27 cellular contexts compared by ENCODE assay signal in the genomic region with DNA sequence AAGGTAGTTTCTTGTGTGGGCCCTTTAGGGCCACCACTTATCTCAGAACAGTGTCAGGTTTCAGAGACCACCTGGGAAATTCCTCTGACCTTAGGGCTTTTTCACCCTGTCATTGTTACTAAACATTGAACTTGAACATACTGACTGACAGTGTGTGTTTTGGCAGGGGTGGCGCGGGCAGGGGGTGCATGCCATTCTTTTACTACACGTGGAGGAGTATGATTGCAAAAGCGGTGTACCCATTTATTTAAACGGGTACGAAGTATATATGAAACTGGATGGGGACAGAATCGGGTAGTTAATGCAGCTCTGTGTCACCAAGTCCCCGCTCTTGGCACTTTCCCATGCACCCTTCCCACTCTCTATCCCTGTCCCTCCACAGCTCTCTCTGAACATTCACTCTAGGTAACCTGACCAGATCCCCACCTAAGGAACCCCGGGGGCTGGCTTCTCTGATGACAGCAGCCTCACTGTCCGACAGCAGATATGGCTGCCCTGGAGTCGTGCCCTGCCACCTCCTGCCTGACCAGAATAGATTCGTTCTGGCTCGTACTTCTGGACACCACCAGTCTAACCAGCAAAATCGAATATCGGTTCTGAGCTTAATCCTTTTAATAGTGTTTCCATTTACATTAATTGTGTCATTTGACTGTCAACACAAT. TPM values are rescaled to one million over a fixed set of nuclear protein-coding genes. Genes with fewer than 3 reads are reported as not detected.
"Had no signal": no experiment of that assay in that cellular context is flagged by ENCODE, and none has a peak within 500 bp of the region (broad histone marks: within the 10 kb centered on the region; RNA-seq: fewer than 3 reads in every experiment).

No MANE protein-coding gene starts in this region.

- H3K4me3 Mint-ChIP-seq: activated B cell treated with CpG ODN at 0.5 μM for 24 hours; activated CD4-positive, alpha-beta T cell treated with anti-CD3 and anti-CD28 coated beads for 36 hours; activated CD8-positive, alpha-beta T cell treated with anti-CD3 and anti-CD28 coated beads, Interleukin-2, amount 10 ng/mL, durations not matched to agents 7 days and 5 days; activated naive CD4-positive, alpha-beta T cell treated with anti-CD3 and anti-CD28 coated beads for 36 hours; activated naive CD8-positive, alpha-beta T cell treated with anti-CD3 and anti-CD28 coated beads for 36 hours; immature natural killer cell; natural killer cell; neural progenitor cell had no signal

- H3K36me3 ChIP-seq: adrenal gland, cardiac muscle cell, lower lobe of right lung, neural progenitor cell, right atrium auricular region, transverse colon had no signal

- H3K27ac Mint-ChIP-seq: activated B cell treated with CpG ODN at 0.5 μM for 24 hours; activated CD4-positive, alpha-beta T cell treated with anti-CD3 and anti-CD28 coated beads for 36 hours; activated CD8-positive, alpha-beta T cell treated with anti-CD3 and anti-CD28 coated beads, Interleukin-2, amount 10 ng/mL, durations not matched to agents 7 days and 5 days; activated naive CD4-positive, alpha-beta T cell treated with anti-CD3 and anti-CD28 coated beads for 36 hours; activated naive CD8-positive, alpha-beta T cell treated with anti-CD3 and anti-CD28 coated beads for 36 hours; natural killer cell; neural progenitor cell had no signal

- H3K27ac ChIP-seq: adrenal gland, body of pancreas, cardiac muscle cell, hepatocyte, lower lobe of right lung, neural progenitor cell, parathyroid adenoma had no signal

- H3K36me3 Mint-ChIP-seq: activated naive CD8-positive, alpha-beta T cell treated with anti-CD3 and anti-CD28 coated beads for 36 hours; immature natural killer cell; natural killer cell; neural progenitor cell had no signal

- DNase-seq: activated B cell treated with CpG ODN at 0.5 μM for 24 hours; activated CD4-positive, alpha-beta T cell treated with anti-CD3 and anti-CD28 coated beads for 36 hours; activated CD8-positive, alpha-beta T cell treated with anti-CD3 and anti-CD28 coated beads, Interleukin-2, amount 10 ng/mL, durations not matched to agents 7 days and 5 days; activated effector memory CD4-positive, alpha-beta T cell treated with Interleukin-2 at 50 U/mL for 16 hours; activated naive CD4-positive, alpha-beta T cell treated with anti-CD3 and anti-CD28 coated beads for 36 hours; activated naive CD8-positive, alpha-beta T cell treated with anti-CD3 and anti-CD28 coated beads for 36 hours; adrenal gland; aorta; dermis blood vessel endothelial cell; effector CD8-positive, alpha-beta T cell; immature natural killer cell; kidney; lower lobe of right lung; mesenchymal stem cell; natural killer cell; occipital lobe; stimulated activated CD4-positive, alpha-beta T cell treated with anti-CD3 and anti-CD28 coated beads, Interleukin-2, amount 100 ng/mL, for 48 hours; stimulated activated naive CD4-positive, alpha-beta T cell treated with Interleukin-2 at 50 U/mL for 16 hours; T-helper 2 cell; transverse colon had no signal

- H3K9me3 Mint-ChIP-seq: activated B cell treated with CpG ODN at 0.5 μM for 24 hours; activated naive CD4-positive, alpha-beta T cell treated with anti-CD3 and anti-CD28 coated beads for 36 hours; activated naive CD8-positive, alpha-beta T cell treated with anti-CD3 and anti-CD28 coated beads for 36 hours; immature natural killer cell; natural killer cell had no signal

- H3K4me1 ChIP-seq: lower lobe of right lung, parathyroid adenoma had no signal

- H3K4me1 Mint-ChIP-seq: activated B cell treated with CpG ODN at 0.5 μM for 24 hours; activated CD4-positive, alpha-beta T cell treated with anti-CD3 and anti-CD28 coated beads for 36 hours; immature natural killer cell; natural killer cell had no signal

- H3K27me3 Mint-ChIP-seq: activated CD4-positive, alpha-beta T cell treated with anti-CD3 and anti-CD28 coated beads for 36 hours had no signal

- ATAC-seq: activated CD4-positive, alpha-beta T cell treated with anti-CD3 and anti-CD28 coated beads for 36 hours; activated CD8-positive, alpha-beta T cell treated with anti-CD3 and anti-CD28 coated beads, Interleukin-2, amount 10 ng/mL, durations not matched to agents 7 days and 5 days; body of pancreas; lower lobe of right lung; natural killer cell had no signal

- H3K4me3 ChIP-seq: adrenal gland, body of pancreas, cardiac muscle cell, hepatocyte, lower lobe of right lung, neural progenitor cell, right atrium auricular region, transverse colon had no signal

- H3K27me3 ChIP-seq: adrenal gland, body of pancreas, cardiac muscle cell, hepatocyte, neural progenitor cell, right atrium auricular region, transverse colon had no signal

- H3K9me3 ChIP-seq: adrenal gland, body of pancreas, lower lobe of right lung, transverse colon had no signal

RNA-seq across cellular contexts. Expression of a gene that starts 51.3 kb away (rescaled TPM):
- total RNA-seq: pulmonary artery endothelial cell had no signal
